Comparison of ENCODE assay signal across 15 cellular contexts in the genomic region with DNA sequence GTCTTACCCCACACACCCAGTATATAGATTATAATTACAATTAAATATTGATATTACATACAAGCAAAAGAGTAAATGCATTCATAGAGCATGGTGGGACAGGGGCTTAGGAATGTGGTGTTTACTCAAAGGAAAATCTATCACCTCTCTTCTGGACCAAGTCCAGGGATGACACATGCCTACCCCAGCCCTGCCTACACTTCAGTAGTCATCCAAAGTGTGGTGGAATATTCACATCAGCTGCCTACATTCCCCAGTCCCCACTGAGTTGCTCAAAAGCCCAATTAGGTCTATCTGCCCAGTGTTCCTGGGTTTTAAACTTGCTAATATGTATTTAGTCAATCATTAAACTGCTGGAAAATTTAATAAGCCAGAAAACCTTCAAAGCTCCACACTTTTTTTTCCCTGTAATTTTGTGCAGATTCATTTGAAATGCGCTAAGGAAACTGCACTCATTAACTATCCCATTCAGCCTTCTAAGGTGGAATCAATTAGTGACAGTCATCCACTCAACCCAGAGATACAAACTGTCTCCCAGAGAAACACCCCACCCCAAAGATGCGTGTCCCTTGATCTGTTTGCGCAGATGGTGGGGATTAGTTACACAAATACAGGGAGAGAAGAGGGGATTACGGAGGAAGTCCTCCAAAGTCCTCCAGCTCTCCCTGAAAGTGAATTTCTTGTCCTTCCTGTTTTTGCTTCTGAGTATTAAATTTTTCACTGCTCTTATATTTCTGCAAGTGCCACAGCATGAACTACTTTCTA.
A peak's percentile ranks its signal among the peaks of the same experiment; 100 is the strongest.
DNase-seq lines count a peak whose midpoint lies in the region; ATAC-seq and TF ChIP-seq lines count a peak whose summit lies in the region.
"Had no signal": no experiment of that assay in that cellular context is flagged by ENCODE, and none has a peak within 500 bp of the region (broad histone marks: within the 10 kb centered on the region; RNA-seq: fewer than 3 reads in every experiment).

No MANE protein-coding gene starts in this region.

- H3K9me3 ChIP-seq in WERI-Rb-1 (ENCODE audit: severe bottlenecking): no peaks in the 10 kb centered on the region

- no peaks in the 10 kb centered on the region for H3K36me3 ChIP-seq in WERI-Rb-1

- peak; percentile 30 for DNase-seq in AG08395 (ENCODE audit: low spot score)
- peak; percentile 30 for DNase-seq in NCI-H1092 treated with DMSO at 0.1 percent for 48 hours (lab: John Stamatoyannopoulos, UW)
- peak; percentile 56 for DNase-seq in WERI-Rb-1
- DNase-seq in kidney tubule cell (ENCODE audit: low spot score): peak; percentile 36
- no peak for DNase-seq in NK-92 treated with Interleukin-12 subunit alpha and Interleukin-12 subunit beta, amount 100 ng/mL, for 24 hours (lab: John Stamatoyannopoulos, UW)
- DNase-seq in stimulated activated CD4-positive, alpha-beta T cell treated with anti-CD3 and anti-CD28 coated beads, Interleukin-1b, Interleukin-23, amount 100 ng/mL, for 48 hours: no peak
- DNase-seq: activated naive CD4-positive, alpha-beta T cell treated with anti-CD3 and anti-CD28 coated beads, Interleukin-2, amount 50 U/mL, for 16 hours; Karpas-422; left cardiac atrium; natural killer cell; NCI-H1930; T-helper 1 cell had no signal

- H3K27ac ChIP-seq in WERI-Rb-1: no peak overlapping the region

- TF ChIP-seq CTCF in WERI-Rb-1 (IDR thresholded peaks at IDR 0.05; ENCODE audit: low read depth, low read length): no peak

- no peaks in the 10 kb centered on the region for H3K27me3 ChIP-seq in WERI-Rb-1 (ENCODE audit: insufficient read depth, low read depth, severe bottlenecking)

- ATAC-seq in GM18861 (IDR thresholded peaks at IDR 0.05; ENCODE audit: unreplicated experiment) (no peak), HG03159 (IDR thresholded peaks at IDR 0.05; ENCODE audit: unreplicated experiment) (no peak)
- ATAC-seq: left cardiac atrium, natural killer cell, sciatic nerve had no signal

- H3K4me3 ChIP-seq in WERI-Rb-1 (ENCODE audit: low read depth, low read length): no peak overlapping the region

Comparison
In these comparisons a context has a peak if more than half of its experiments do, and no peak if none do; other contexts are left out.
1. DNase-seq: peak in AG08395 (single experiment), NCI-H1092 treated with DMSO at 0.1 percent for 48 hours (single experiment), WERI-Rb-1 (single experiment) and kidney tubule cell (single experiment); none in NK-92 treated with Interleukin-12 subunit alpha and Interleukin-12 subunit beta, amount 100 ng/mL, for 24 hours (single experiment) and stimulated activated CD4-positive, alpha-beta T cell treated with anti-CD3 and anti-CD28 coated beads, Interleukin-1b, Interleukin-23, amount 100 ng/mL, for 48 hours (single experiment).